ENCODE assay signal across 8 cellular contexts in genomic region chr17:32127156-32127897, GRCh38. TPM values are rescaled to one million over a fixed set of nuclear protein-coding genes. Genes with fewer than 3 reads are reported as not detected.
DNase-seq lines count a peak whose midpoint lies in the region; ATAC-seq and TF ChIP-seq lines count a peak whose summit lies in the region.

No MANE protein-coding gene starts in this region.

- H3K27ac ChIP-seq in AG04450 (ENCODE audit: low read depth, low read length), result peak overlapping the region; percentile 33
- peak overlapping the region; percentile 84 to 89 for H3K27ac ChIP-seq in liver (ENCODE audit: low read depth in 1 of 2, low read length in 2 of 2)

- H3K27me3 ChIP-seq in AG04450 (ENCODE audit: control insufficient read depth, insufficient read depth, low read length) (no peaks in the 10 kb centered on the region), liver (ENCODE audit: control insufficient read depth in 4 of 4, insufficient read depth in 4 of 4, low read length in 3 of 4) (no peaks in the 10 kb centered on the region)

- TF ChIP-seq POLR2A in GM18951 (IDR thresholded peaks at IDR 0.05; ENCODE audit: extremely low read depth, insufficient read depth, insufficient read length), result peak; percentile 80

- H3K9me3 ChIP-seq in AG04450 (ENCODE audit: control insufficient read depth, insufficient read depth, low read length), result no peaks in the 10 kb centered on the region
- no peaks in the 10 kb centered on the region for H3K9me3 ChIP-seq in liver (ENCODE audit: control insufficient read depth in 4 of 4, low read length in 3 of 4)

- H3K4me3 ChIP-seq in AG04450 (ENCODE audit: low read depth, low read length) (peak overlapping the region; percentile 62), liver (ENCODE audit: low read depth in 1 of 3, low read length in 3 of 3) (peak overlapping the region; percentile 54 to 73 (median 67))

- peaks cover 7 to 24% (median 20%) of the 10 kb centered on the region in 4 donors for H3K4me1 ChIP-seq in liver (ENCODE audit: control insufficient read depth in 4 of 4, insufficient read depth in 4 of 4, low read length in 3 of 4)

- under 1% methylated on average over 25 of the region's 25 CpGs for WGBS in liver

- no peaks in the 10 kb centered on the region for H3K36me3 ChIP-seq in liver (ENCODE audit: control insufficient read depth in 4 of 4, insufficient read depth in 3 of 4, low read depth in 1 of 4, low read length in 3 of 4)

- CTCF ChIA-PET in AG04450 (lab: Charles Lee), result interaction anchor here (1.6 kb wide), 1 partner anchor 11 kb away, joined by 17 read pairs; no protein-coding TSS in a partner anchor

- peak; percentile 83 for ATAC-seq in HG03342 (IDR thresholded peaks at IDR 0.05; ENCODE audit: unreplicated experiment)

- TF ChIP-seq CTCF in AG04450 (IDR thresholded peaks at IDR 0.05; ENCODE audit: low read depth, low read length) (no peak), liver (IDR thresholded peaks at IDR 0.05; ENCODE audit: low read depth, low read length, missing input control) (no peak)

- peak; percentile 24 to 48 for TF ChIP-seq RAD21 in liver (IDR thresholded peaks at IDR 0.05)

- in situ Hi-C loops in GM18951 (cut with MboI; ENCODE audit: low sequenced_read_pairs, unreplicated experiment), result no loop called here

- DNase-seq in AG04450 (ENCODE audit: low read depth, low spot score) (peak; percentile 15), NCI-H69 (lab: John Stamatoyannopoulos, UW) (peak; percentile 93), dermis blood vessel endothelial cell (peak; percentile 69)
- peak; percentile 58 to 73 for DNase-seq in activated CD4-positive, alpha-beta T cell treated with anti-CD3 and anti-CD28 coated beads, Interleukin-2, amount 50 U/mL, for 24 hours (ENCODE audit: low read depth in 1 of 2, low spot score in 1 of 2)
- peak; percentile 81 for DNase-seq in stimulated activated CD4-positive, alpha-beta T cell treated with anti-CD3 and anti-CD28 coated beads, Interleukin-4, amount 100 ng/mL, for 24 hours

- POLR2A ChIA-PET in AG04450 (lab: Yijun Ruan, JAX), result no interaction called here

- peak overlapping the region; percentile 81 to 87 for H3K9ac ChIP-seq in liver (ENCODE audit: low read depth in 1 of 2, low read length in 2 of 2)

TF ChIP-seq in liver, 16 proteins besides CTCF, POLR2A, EP300 and RAD21:
- TF ChIP-seq EGR1 (IDR thresholded peaks at IDR 0.05; ENCODE audit: low read depth in 2 of 2) (peak in 1 of 2 donors; percentile 54), HNF4G (IDR thresholded peaks at IDR 0.05) (no peak), JUND (IDR thresholded peaks at IDR 0.05) (peak; percentile 36 to 38), FOXA2 (IDR thresholded peaks at IDR 0.05) (no peak), HNF4A (conservative IDR thresholded peaks at IDR 0.05) (peak; percentile 43 to 44), TAF1 (conservative IDR thresholded peaks at IDR 0.05) (peak; percentile 37), NR2F2 (IDR thresholded peaks at IDR 0.05) (peak; percentile 45), MAX (IDR thresholded peaks at IDR 0.05) (peak; percentile 40), SP1 (IDR thresholded peaks at IDR 0.05) (peak; percentile 73), FOXA1 (IDR thresholded peaks at IDR 0.05) (no peak), ATF3 (IDR thresholded peaks at IDR 0.05) (peak; percentile 32), YY1 (IDR thresholded peaks at IDR 0.05) (peak; percentile 79), RXRA (IDR thresholded peaks at IDR 0.05) (peak; percentile 32 to 37), ZBTB33 (IDR thresholded peaks at IDR 0.05) (no peak), GABPA (IDR thresholded peaks at IDR 0.05 in 1 of 2, conservative IDR thresholded peaks at IDR 0.05 in 1 of 2) (peak in 1 of 2 donors; percentile 56), REST (IDR thresholded peaks at IDR 0.05) (peak; percentile 45)

RNA-seq across cellular contexts. Expression of gene RHOT1, which starts 15.0 kb away (rescaled TPM):
- polyA plus RNA-seq in AG04450 (2011; rRNA removed) (44.4 and 59.0 TPM in 2 replicates), liver (10 to 100 TPM in 1 of 2 donors, 1 to 10 TPM in 1; 8.1 to 14.0 TPM)
- polyA minus RNA-seq in AG04450 (2011; rRNA and poly(A)+ RNA removed), result 24.5 and 48.7 TPM in 2 replicates
- total RNA-seq in dermis blood vessel endothelial cell (36.8 and 40.3 TPM in 2 replicates), liver (10 to 100 TPM; 20.2 to 43.4 TPM)

Comparison
In these comparisons a context has a peak if more than half of its experiments do, and no peak if none do; other contexts are left out.
1. Peak in every context shown above with its lines: DNase-seq, ATAC-seq, H3K4me3 ChIP-seq and H3K27ac ChIP-seq.
2. DNase-seq: peak in every context shown above with its lines; median percentile 93 in NCI-H69; 81 in stimulated activated CD4-positive, alpha-beta T cell treated with anti-CD3 and anti-CD28 coated beads, Interleukin-4, amount 100 ng/mL, for 24 hours; 69 in dermis blood vessel endothelial cell; 66 in activated CD4-positive, alpha-beta T cell treated with anti-CD3 and anti-CD28 coated beads, Interleukin-2, amount 50 U/mL, for 24 hours; 15 in AG04450.